ENCODE assay signal across 16 cellular contexts in the genomic region with DNA sequence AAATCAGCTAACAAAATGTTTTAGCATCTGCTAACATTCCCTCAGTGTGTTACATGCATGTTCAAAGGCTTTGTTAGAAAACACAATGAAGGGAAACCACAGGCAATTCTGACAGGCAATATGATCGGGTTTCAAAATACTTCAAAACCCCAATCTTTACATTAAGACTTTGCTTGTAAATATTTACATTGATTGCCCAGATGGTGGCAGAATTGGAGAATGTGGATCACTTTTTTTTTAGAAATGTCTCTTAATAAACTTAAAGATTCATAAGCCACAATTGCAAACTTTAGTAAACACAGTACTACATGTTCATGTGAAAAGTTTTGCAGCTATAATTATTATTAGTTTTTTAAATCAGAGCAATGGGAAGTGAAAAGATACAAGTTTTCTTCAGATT.
DNase-seq lines count a peak whose midpoint lies in the region; FAIRE-seq and TF ChIP-seq lines count a peak whose summit lies in the region.
"Had no signal": no experiment of that assay in that cellular context is flagged by ENCODE, and none has a peak within 500 bp of the region (broad histone marks: within the 10 kb centered on the region; RNA-seq: fewer than 3 reads in every experiment).

No MANE protein-coding gene starts in this region.

- FAIRE-seq in GM18507 (lab: Jason Lieb, UNC): peak; percentile 24
- FAIRE-seq: H1 had no signal

- H3K27me3 Mint-ChIP-seq in chondrocyte (ENCODE audit: low read depth): peaks cover 1% of the 10 kb centered on the region
- no peaks in the 10 kb centered on the region for H3K27me3 Mint-ChIP-seq in activated T-helper 2 cell treated with anti-CD3 and anti-CD28 coated beads, Interferon-gamma antibody, Interleukin-2, Interleukin-4, amounts not matched to agents 10 μg/mL and 5 μg/mL and 100 μg/mL, durations not matched to agents 14 hours and 24 hours and 36 hours (ENCODE audit: low read depth)
- H3K27me3 Mint-ChIP-seq: T-cell had no signal

- H2AFZ ChIP-seq in OCI-LY3 (ENCODE audit: low read depth, low read length) (no peak overlapping the region), neuronal stem cell (ENCODE audit: low read length) (peak overlapping the region; percentile 41)

- no peaks in the 10 kb centered on the region for H3K79me2 ChIP-seq in OCI-LY3 (ENCODE audit: low read length)

- no peak overlapping the region for H2BK120ac ChIP-seq in neuronal stem cell (ENCODE audit: low read depth, low read length)

- intact Hi-C loops in activated T-helper 2 cell treated with anti-CD3 and anti-CD28 coated beads, Interferon-gamma antibody, Interleukin-2, Interleukin-4, amounts not matched to agents 10 μg/mL and 5 μg/mL and 100 μg/mL, durations not matched to agents 14 hours and 24 hours and 36 hours (cut with micrococcal nuclease): no loop called here

- H4K8ac ChIP-seq in neuronal stem cell (ENCODE audit: low read depth, low read length): no peak overlapping the region

- no peak overlapping the region for H2BK15ac ChIP-seq in neuronal stem cell (ENCODE audit: low read length)

- H3K9me3 Mint-ChIP-seq in chondrocyte (ENCODE audit: low read depth): peaks cover 13% of the 10 kb centered on the region
- peaks cover 22% of the 10 kb centered on the region for H3K9me3 Mint-ChIP-seq in activated T-helper 2 cell treated with anti-CD3 and anti-CD28 coated beads, Interferon-gamma antibody, Interleukin-2, Interleukin-4, amounts not matched to agents 10 μg/mL and 5 μg/mL and 100 μg/mL, durations not matched to agents 14 hours and 24 hours and 36 hours

- no peak overlapping the region for H2BK5ac ChIP-seq in neuronal stem cell (ENCODE audit: low read length)

- H3K9me3 ChIP-seq in OCI-LY3 (ENCODE audit: insufficient read depth, low read length) (no peaks in the 10 kb centered on the region), neuronal stem cell (replicated peaks in 1 of 2; ENCODE audit: control insufficient read depth in 2 of 2, insufficient read depth in 1 of 2, low read depth in 1 of 2, low read length in 2 of 2) (peaks cover 0 to 9% of the 10 kb centered on the region in 2 donors)
- H3K9me3 ChIP-seq: SK-N-SH had no signal

- no peak overlapping the region for H3K14ac ChIP-seq in neuronal stem cell (ENCODE audit: low read length)

- H3K4me3 Mint-ChIP-seq in chondrocyte (ENCODE audit: unreplicated experiment): no peak overlapping the region
- no peak overlapping the region for H3K4me3 Mint-ChIP-seq in activated T-helper 2 cell treated with anti-CD3 and anti-CD28 coated beads, Interferon-gamma antibody, Interleukin-2, Interleukin-4, amounts not matched to agents 10 μg/mL and 5 μg/mL and 100 μg/mL, durations not matched to agents 14 hours and 24 hours and 36 hours (ENCODE audit: low read depth)
- H3K4me3 Mint-ChIP-seq: T-cell had no signal

- H3K27me3 ChIP-seq in OCI-LY3 (ENCODE audit: low read depth, low read length) (no peaks in the 10 kb centered on the region), neuronal stem cell (ENCODE audit: control insufficient read depth in 3 of 3, insufficient read depth in 3 of 3, low read depth in 1 of 3, low read length in 3 of 3) (no peaks in the 10 kb centered on the region)

- H3K27ac ChIP-seq in OCI-LY3 (ENCODE audit: low read length) (no peak overlapping the region), neuronal stem cell (replicated peaks; ENCODE audit: low read length) (no peak overlapping the region)
- H3K27ac ChIP-seq: C4-2B had no signal

- H3K4me2 ChIP-seq in OCI-LY3 (ENCODE audit: low read length): no peak overlapping the region
- H3K4me2 ChIP-seq in neuronal stem cell (ENCODE audit: insufficient read depth, low read length, poor library complexity, severe bottlenecking): no peak overlapping the region
- H3K4me2 ChIP-seq: SK-N-SH had no signal

- H3K79me1 ChIP-seq in neuronal stem cell (ENCODE audit: low read depth, low read length): no peaks in the 10 kb centered on the region

- H3K4me1 Mint-ChIP-seq in chondrocyte (ENCODE audit: low read depth): peaks cover 5% of the 10 kb centered on the region
- H3K4me1 Mint-ChIP-seq in activated T-helper 2 cell treated with anti-CD3 and anti-CD28 coated beads, Interferon-gamma antibody, Interleukin-2, Interleukin-4, amounts not matched to agents 10 μg/mL and 5 μg/mL and 100 μg/mL, durations not matched to agents 14 hours and 24 hours and 36 hours (ENCODE audit: low read depth): no peaks in the 10 kb centered on the region
- H3K4me1 Mint-ChIP-seq: T-cell had no signal

- H2BK12ac ChIP-seq in neuronal stem cell (ENCODE audit: low read length): no peak overlapping the region

- H4K91ac ChIP-seq in neuronal stem cell (ENCODE audit: low read depth, low read length, poor library complexity): no peak overlapping the region

- H3K36me3 ChIP-seq in OCI-LY3 (replicated peaks; ENCODE audit: low read depth, low read length) (no peaks in the 10 kb centered on the region), neuronal stem cell (replicated peaks in 1 of 2; ENCODE audit: control insufficient read depth in 2 of 2, insufficient read depth in 2 of 2, low read length in 2 of 2) (no peaks in the 10 kb centered on the region)

- H4K20me1 ChIP-seq in OCI-LY3 (ENCODE audit: insufficient read depth, low read length): no peaks in the 10 kb centered on the region

- no peak overlapping the region for H3K27ac Mint-ChIP-seq in chondrocyte (ENCODE audit: unreplicated experiment)
- no peak overlapping the region for H3K27ac Mint-ChIP-seq in activated T-helper 2 cell treated with anti-CD3 and anti-CD28 coated beads, Interferon-gamma antibody, Interleukin-2, Interleukin-4, amounts not matched to agents 10 μg/mL and 5 μg/mL and 100 μg/mL, durations not matched to agents 14 hours and 24 hours and 36 hours
- H3K27ac Mint-ChIP-seq: T-cell had no signal

- H3K4ac ChIP-seq in neuronal stem cell (ENCODE audit: low read length): no peak overlapping the region

- peak; percentile 45 for TF ChIP-seq CTCF in OCI-LY3 (IDR thresholded peaks at IDR 0.05; ENCODE audit: low read depth, low read length)
- TF ChIP-seq CTCF in chondrocyte (IDR thresholded peaks at IDR 0.05): peak; percentile 56

- DNase-seq in GM18507 (ENCODE audit: extremely low spot score, insufficient read length, low read depth) (no peak), chondrocyte (ENCODE audit: low spot score) (no peak), neuronal stem cell (ENCODE audit: low spot score) (no peak), NCI-H2081 treated with DMSO at 0.1 percent for 48 hours (lab: John Stamatoyannopoulos, UW) (no peak), hepatic stellate cell (ENCODE audit: low spot score) (no peak)
- DNase-seq in activated T-helper 2 cell treated with anti-CD3 and anti-CD28 coated beads, Interferon-gamma antibody, Interleukin-2, Interleukin-4, amounts not matched to agents 10 μg/mL and 5 μg/mL and 100 μg/mL, durations not matched to agents 14 hours and 24 hours and 36 hours (ENCODE audit: low spot score): no peak
- DNase-seq: DMS153, KBM-7, NCI-H1048, NCI-H1436 treated with DMSO at 0.1 percent for 48 hours, NCI-H748 treated with DMSO at 0.1 percent for 48 hours, SK-N-SH, T-cell had no signal

- H3K9ac ChIP-seq in OCI-LY3 (ENCODE audit: low read length) (no peak overlapping the region), neuronal stem cell (ENCODE audit: low read depth, low read length, poor library complexity) (no peak overlapping the region)
- H3K9ac ChIP-seq: SK-N-SH had no signal

- H3K4me3 ChIP-seq in OCI-LY3 (ENCODE audit: low read length) (no peak overlapping the region), neuronal stem cell (ENCODE audit: low read length in 2 of 2) (no peak overlapping the region)

- H3K4me1 ChIP-seq in OCI-LY3 (ENCODE audit: low read length): peaks cover 45% of the 10 kb centered on the region
- peaks cover 0 to 7% of the 10 kb centered on the region in 2 donors for H3K4me1 ChIP-seq in neuronal stem cell (ENCODE audit: control insufficient read depth in 2 of 2, insufficient read depth in 1 of 2, low read depth in 1 of 2, low read length in 2 of 2)

- H3K18ac ChIP-seq in neuronal stem cell (ENCODE audit: low read length): no peak overlapping the region

- H2AK5ac ChIP-seq in neuronal stem cell (ENCODE audit: low read depth, low read length): no peak overlapping the region

- H3K23ac ChIP-seq in neuronal stem cell (ENCODE audit: low read depth, low read length, poor library complexity): no peak overlapping the region

- no peaks in the 10 kb centered on the region for H3K36me3 Mint-ChIP-seq in chondrocyte (ENCODE audit: low read depth)
- no peaks in the 10 kb centered on the region for H3K36me3 Mint-ChIP-seq in activated T-helper 2 cell treated with anti-CD3 and anti-CD28 coated beads, Interferon-gamma antibody, Interleukin-2, Interleukin-4, amounts not matched to agents 10 μg/mL and 5 μg/mL and 100 μg/mL, durations not matched to agents 14 hours and 24 hours and 36 hours (ENCODE audit: low read depth)
- H3K36me3 Mint-ChIP-seq: T-cell had no signal

- no CpG with 5 or more reads among the region's 1 CpG for WGBS in neuronal stem cell (ENCODE audit: extremely low coverage in 2 of 2, insufficient read length in 2 of 2, insufficient replicate concordance in 1 of 2), 2 donors
